In the genomic region with DNA sequence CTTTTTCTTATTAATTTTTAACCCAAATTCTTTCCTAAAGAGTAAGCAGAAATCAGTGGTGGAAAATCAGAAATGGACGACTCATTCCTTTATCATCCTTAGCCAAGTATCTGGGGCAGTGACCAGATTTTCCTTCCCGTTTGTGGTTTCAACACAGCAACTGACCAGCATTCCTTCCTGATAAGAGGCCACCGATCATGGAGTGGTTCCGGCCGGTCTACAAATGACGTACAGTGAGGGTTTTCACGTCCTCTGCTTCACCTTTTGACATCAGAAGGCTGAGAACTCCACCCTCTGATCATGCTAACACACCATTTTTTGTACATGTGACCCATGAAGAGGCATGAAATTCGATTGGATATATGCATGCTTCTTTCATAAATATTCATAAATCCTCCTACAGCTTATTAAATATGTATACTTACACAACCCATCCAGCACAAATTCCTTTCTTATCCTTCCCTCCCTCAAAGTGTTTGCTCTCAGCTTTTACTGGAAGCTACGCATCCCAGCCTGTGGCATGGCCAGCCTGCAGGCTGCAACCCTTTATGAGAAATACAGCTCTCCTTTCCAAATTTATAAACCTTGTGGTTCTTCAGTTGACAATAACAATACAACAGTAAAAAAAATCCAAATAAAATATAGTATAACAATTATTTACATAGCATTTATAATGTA, we compare ENCODE assay signal across 12 cellular contexts.
DNase-seq lines count a peak whose midpoint lies in the region; ATAC-seq and TF ChIP-seq lines count a peak whose summit lies in the region.
"Had no signal": no experiment of that assay in that cellular context is flagged by ENCODE, and none has a peak within 500 bp of the region (broad histone marks: within the 10 kb centered on the region; RNA-seq: fewer than 3 reads in every experiment).

No MANE protein-coding gene starts in this region.

- H3K27ac ChIP-seq in brain microvascular endothelial cell (peak overlapping the region; percentile 83), left lung (peak overlapping the region; percentile 33 to 75)
- H3K27ac ChIP-seq: WERI-Rb-1 had no signal

- ATAC-seq in left lung (peak; percentile 78), GM18868 (IDR thresholded peaks at IDR 0.05; ENCODE audit: unreplicated experiment) (no peak)

- no peaks in the 10 kb centered on the region for H3K9me3 ChIP-seq in left lung

- TF ChIP-seq CTCF in AG09309 (IDR thresholded peaks at IDR 0.05; ENCODE audit: control insufficient read depth, insufficient read depth, low read depth, low read length, missing control alignments), result no peak
- no peak for TF ChIP-seq CTCF in brain microvascular endothelial cell (IDR thresholded peaks at IDR 0.05; ENCODE audit: low read depth, low read length, missing control alignments)
- TF ChIP-seq CTCF in left lung (IDR thresholded peaks at IDR 0.05), result no peak

- H3K27me3 ChIP-seq in brain microvascular endothelial cell (replicated peaks), result no peaks in the 10 kb centered on the region
- H3K27me3 ChIP-seq in left lung, result no peaks in the 10 kb centered on the region

- in situ Hi-C loops in brain microvascular endothelial cell (cut with HindIII; ENCODE audit: low pct_ligation_motif_present, low sequenced_read_pairs), result no loop called here

- H3K36me3 ChIP-seq in brain microvascular endothelial cell (replicated peaks) (no peaks in the 10 kb centered on the region), left lung (no peaks in the 10 kb centered on the region)
- H3K36me3 ChIP-seq: WERI-Rb-1 had no signal

- H3K4me1 ChIP-seq in left lung, result no peaks in the 10 kb centered on the region

- H3K4me3 ChIP-seq in AG09309 (ENCODE audit: control insufficient read depth, low read depth, low read length) (no peak overlapping the region), brain microvascular endothelial cell (ENCODE audit: low read depth, low read length) (no peak overlapping the region), left lung (no peak overlapping the region)

- intact Hi-C loops in left lung (cut with DNase I), result no loop called here
- intact Hi-C loops in head of caudate nucleus (cut with DNase I), result no loop called here
- intact Hi-C loops in posterior cingulate gyrus (cut with DNase I), result no loop called here

- DNase-seq in AG09309 (ENCODE audit: low read depth) (peak; percentile 90), HPDE6-E6E7 (ENCODE audit: extremely low spot score) (peak; percentile 42), brain microvascular endothelial cell (peak; percentile 95), left lung (peak in 1 of 2 donors; percentile 56), head of caudate nucleus (no peak), NCI-H1105 treated with DMSO at 0.1 percent for 48 hours (lab: John Stamatoyannopoulos, UW) (no peak), posterior cingulate gyrus (no peak)
- DNase-seq: activated effector memory CD4-positive, alpha-beta T cell treated with Interleukin-2 at 50 U/mL for 16 hours; CD4-positive, alpha-beta memory T cell; NCI-H1105; WERI-Rb-1 had no signal

Comparison
In these comparisons a context has a peak if more than half of its experiments do, and no peak if none do; other contexts are left out.
1. DNase-seq: peak in AG09309 (single experiment), HPDE6-E6E7 (single experiment) and brain microvascular endothelial cell (single experiment); none in head of caudate nucleus (0 of 42), NCI-H1105 treated with DMSO at 0.1 percent for 48 hours (single experiment) and posterior cingulate gyrus (0 of 10).